25 cellular contexts compared by ENCODE assay signal in the genomic region with DNA sequence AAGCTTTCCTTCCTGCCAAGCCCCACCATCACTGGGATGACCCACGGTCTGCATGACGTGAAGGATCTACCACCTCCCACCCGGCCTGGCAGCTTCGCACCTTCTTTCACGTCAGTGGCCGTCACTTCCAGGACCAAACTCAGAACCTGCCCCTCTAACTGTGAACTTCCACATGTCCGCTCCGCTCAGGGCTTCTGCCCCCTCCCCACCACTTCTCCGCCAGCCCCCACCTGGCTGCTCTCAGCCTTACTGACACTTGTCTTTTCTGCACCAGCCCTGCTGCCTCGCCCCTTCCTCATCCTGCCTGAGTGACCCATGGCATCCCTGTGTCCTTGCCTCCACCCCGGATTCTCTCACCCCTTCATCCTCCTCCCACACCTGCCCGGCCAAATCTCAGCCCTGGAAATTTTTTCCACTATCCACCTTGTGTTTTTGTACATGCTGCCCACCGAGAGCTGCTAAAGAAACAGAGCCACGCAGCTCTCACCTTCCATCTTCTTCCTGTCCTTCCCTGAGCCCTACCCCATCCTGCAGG. TPM values are rescaled to one million over a fixed set of nuclear protein-coding genes. Genes with fewer than 3 reads are reported as not detected.
DNase-seq lines count a peak whose midpoint lies in the region; ATAC-seq, FAIRE-seq and TF ChIP-seq lines count a peak whose summit lies in the region.
"Had no signal": no experiment of that assay in that cellular context is flagged by ENCODE, and none has a peak within 500 bp of the region (broad histone marks: within the 10 kb centered on the region; RNA-seq: fewer than 3 reads in every experiment).

No MANE protein-coding gene starts in this region.

- H4K5ac ChIP-seq in H1 (ENCODE audit: insufficient read length, low read depth, low read length): no peak overlapping the region

- no peaks in the 10 kb centered on the region for H3K79me2 ChIP-seq in H1 (ENCODE audit: control insufficient read depth in 1 of 2, insufficient read depth in 2 of 2, low read length in 2 of 2)

- TF ChIP-seq CTCF in H1 (IDR thresholded peaks at IDR 0.05; ENCODE audit: control extremely low read depth in 1 of 3, insufficient read depth in 1 of 3, low read depth in 1 of 3, low read length in 3 of 3): no peak

- no peak overlapping the region for H3K56ac ChIP-seq in H1 (replicated peaks; ENCODE audit: insufficient read length, low read depth, low read length)

- no peak overlapping the region for H3K27ac Mint-ChIP-seq in CD4-positive, alpha-beta memory T cell
- H3K27ac Mint-ChIP-seq: IgD-negative memory B cell had no signal

- no peak overlapping the region for H3K14ac ChIP-seq in H1 (ENCODE audit: insufficient read length)
- H3K14ac ChIP-seq in neuronal stem cell (ENCODE audit: low read length): no peak overlapping the region

- H4K91ac ChIP-seq in H1 (replicated peaks; ENCODE audit: insufficient read length, low read length) (no peak overlapping the region), neuronal stem cell (ENCODE audit: low read depth, low read length, poor library complexity) (no peak overlapping the region)

- H3K18ac ChIP-seq in H1 (ENCODE audit: extremely low read depth, low read length): no peak overlapping the region
- H3K18ac ChIP-seq in neuronal stem cell (ENCODE audit: low read length): peak overlapping the region; percentile 54

- TF ChIP-seq POLR2A in H1 (IDR thresholded peaks at IDR 0.05; ENCODE audit: control extremely low read depth in 1 of 2, low read depth in 2 of 2, low read length in 2 of 2): no peak

- H3K4me3 Mint-ChIP-seq in CD4-positive, alpha-beta memory T cell: no peak overlapping the region
- H3K4me3 Mint-ChIP-seq: IgD-negative memory B cell had no signal

- no peak for TF ChIP-seq RAD21 in H1 (IDR thresholded peaks at IDR 0.05 in 1 of 2, conservative IDR thresholded peaks at IDR 0.05 in 1 of 2; ENCODE audit: low read depth in 2 of 2, low read length in 2 of 2)

- 80% methylated on average over 14 of the region's 14 CpGs; no CpG with 5 or more reads in 1 of the 2 experiments for WGBS in H1 (ENCODE audit: extremely low coverage in 1 of 2, insufficient coverage in 1 of 2, insufficient read length in 1 of 2, insufficient replicate concordance in 2 of 2, low coverage in 1 of 2, low lambda C conversion rate in 2 of 2, missing lambda C conversion rate in 1 of 2), 2 experiments
- no CpG with 5 or more reads among the region's 14 CpGs for WGBS in neuronal stem cell (ENCODE audit: extremely low coverage in 2 of 2, insufficient read length in 2 of 2, insufficient replicate concordance in 1 of 2), 2 donors

- no peak overlapping the region for H2BK20ac ChIP-seq in H1 (ENCODE audit: low read length)

- H3K27me3 ChIP-seq in H1 (replicated peaks in 1 of 4; ENCODE audit: control insufficient read depth in 3 of 4, extremely low read depth in 1 of 4, insufficient read depth in 3 of 4, low read length in 3 of 4) (no peaks in the 10 kb centered on the region; a peak in 3 of 7 replicates), neuronal stem cell (ENCODE audit: control insufficient read depth in 3 of 3, insufficient read depth in 3 of 3, low read depth in 1 of 3, low read length in 3 of 3) (no peaks in the 10 kb centered on the region)
- no peaks in the 10 kb centered on the region for H3K27me3 ChIP-seq in CD4-positive, alpha-beta memory T cell (ENCODE audit: insufficient read depth, low read length)

- no peaks in the 10 kb centered on the region for H3K27me3 Mint-ChIP-seq in CD4-positive, alpha-beta memory T cell

- H3K36me3 Mint-ChIP-seq in CD4-positive, alpha-beta memory T cell: no peaks in the 10 kb centered on the region
- H3K36me3 Mint-ChIP-seq: IgD-negative memory B cell had no signal

- H2BK12ac ChIP-seq in H1 (ENCODE audit: low read depth, low read length) (peak overlapping the region; percentile 94; the same call in 1 of the 2 replicates), neuronal stem cell (ENCODE audit: low read length) (no peak overlapping the region)

- POLR2A ChIA-PET in H1 (lab: Charles Lee; ENCODE audit: partially characterized antibody): interaction anchor here (0.7 to 7.4 kb wide), 5 partner anchors 8 to 111 kb away, joined by 3 to 34 read pairs (median 4); partner anchors contain the start of gene PIMREG
- POLR2A ChIA-PET in CD4-positive, alpha-beta memory T cell (lab: Charles Lee; ENCODE audit: partially characterized antibody): no interaction called here

- peaks cover 12% of the 10 kb centered on the region for H3K23me2 ChIP-seq in H1 (ENCODE audit: low read depth, low read length)

- TF ChIP-seq EP300 in H1 (IDR thresholded peaks at IDR 0.05; ENCODE audit: borderline replicate concordance in 1 of 2, low read depth in 2 of 2, low read length in 2 of 2): no peak

- no peak for ATAC-seq in left ventricle myocardium superior
- ATAC-seq in left cardiac atrium: no peak
- ATAC-seq in GM18858 (IDR thresholded peaks at IDR 0.05; ENCODE audit: unreplicated experiment): no peak

- no peak overlapping the region for H3K27ac ChIP-seq in H1 (ENCODE audit: low read depth, low read length)
- H3K27ac ChIP-seq in neuronal stem cell (replicated peaks; ENCODE audit: low read length): no peak overlapping the region
- no peak overlapping the region for H3K27ac ChIP-seq in CD4-positive, alpha-beta memory T cell (ENCODE audit: low read depth, low read length)
- H3K27ac ChIP-seq: GM23248, KMS-11, PC-9 had no signal

- H2BK15ac ChIP-seq in H1 (ENCODE audit: low read length): peak overlapping the region; percentile 98
- H2BK15ac ChIP-seq in neuronal stem cell (ENCODE audit: low read length): peak overlapping the region; percentile 25

- H3K79me1 ChIP-seq in H1 (ENCODE audit: low read depth, low read length): no peaks in the 10 kb centered on the region
- H3K79me1 ChIP-seq in neuronal stem cell (ENCODE audit: low read depth, low read length): no peaks in the 10 kb centered on the region

- H2BK5ac ChIP-seq in H1 (ENCODE audit: low read depth, low read length) (peak overlapping the region; percentile 52; the same call in 1 of the 2 replicates), neuronal stem cell (ENCODE audit: low read length) (no peak overlapping the region)

- H4K20me1 ChIP-seq in H1 (replicated peaks in 1 of 2; ENCODE audit: control insufficient read depth in 1 of 2, insufficient read depth in 2 of 2, low read length in 2 of 2): no peaks in the 10 kb centered on the region

- no peak overlapping the region for H3K4me2 ChIP-seq in H1 (ENCODE audit: insufficient read depth in 1 of 2, low read depth in 2 of 2, low read length in 2 of 2)
- H3K4me2 ChIP-seq in neuronal stem cell (ENCODE audit: insufficient read depth, low read length, poor library complexity, severe bottlenecking): no peak overlapping the region
- H3K4me2 ChIP-seq: KMS-11, PC-9 had no signal

- H3K4ac ChIP-seq in H1 (replicated peaks; ENCODE audit: insufficient read length, low read depth, low read length) (no peak overlapping the region), neuronal stem cell (ENCODE audit: low read length) (no peak overlapping the region)

- DNase-seq in left ventricle myocardium superior (peak; percentile 20), left cardiac atrium (no peak), H1 (ENCODE audit: low read depth in 1 of 2, low spot score in 2 of 2) (no peak), neuronal stem cell (ENCODE audit: low spot score) (no peak), ureter (ENCODE audit: low spot score) (no peak)
- no peak for DNase-seq in CD4-positive, alpha-beta memory T cell
- DNase-seq: DMS153, DND-41, GM23248, HCEC 1CT, MM.1S, NCI-H2029 treated with DMSO at 0.1 percent for 48 hours, NCI-H2227 treated with DMSO at 0.1 percent for 48 hours, NCI-H526 treated with DMSO at 0.1 percent for 48 hours, SHP77 treated with DMSO at 0.1 percent for 48 hours had no signal

- peaks cover 6 to 26% (median 15%) of the 10 kb centered on the region in 4 donors for H3K4me1 Mint-ChIP-seq in CD4-positive, alpha-beta memory T cell

- H4K8ac ChIP-seq in H1 (ENCODE audit: extremely low read depth, insufficient read depth, low read length) (no peak overlapping the region), neuronal stem cell (ENCODE audit: low read depth, low read length) (no peak overlapping the region)

- no peak overlapping the region for H3K4me3 ChIP-seq in H1 (ENCODE audit: extremely low read depth in 1 of 4, insufficient read depth in 2 of 4, low read depth in 3 of 4, low read length in 4 of 4)
- no peak overlapping the region for H3K4me3 ChIP-seq in neuronal stem cell (ENCODE audit: low read length in 2 of 2)
- H3K4me3 ChIP-seq in CD4-positive, alpha-beta memory T cell (ENCODE audit: low read length in 2 of 2): no peak overlapping the region
- H3K4me3 ChIP-seq: GM23248, PC-9 had no signal

- no peaks in the 10 kb centered on the region for H3K9me3 ChIP-seq in H1 (ENCODE audit: insufficient read depth in 2 of 2, low read depth in 1 of 2, low read length in 1 of 2)
- H3K9me3 ChIP-seq in neuronal stem cell (replicated peaks in 1 of 2; ENCODE audit: control insufficient read depth in 2 of 2, insufficient read depth in 1 of 2, low read depth in 1 of 2, low read length in 2 of 2): no peaks in the 10 kb centered on the region
- H3K9me3 ChIP-seq in CD4-positive, alpha-beta memory T cell (ENCODE audit: control insufficient read depth in 1 of 2, low read length in 2 of 2): no peaks in the 10 kb centered on the region

- no peak for FAIRE-seq in H1 (lab: Jason Lieb, UNC)
- FAIRE-seq: GM12892, GM19239 had no signal

- H2AFZ ChIP-seq in H1 (ENCODE audit: low read length) (no peak overlapping the region), neuronal stem cell (ENCODE audit: low read length) (no peak overlapping the region)
- H2AFZ ChIP-seq: GM23248, PC-9 had no signal

- CTCF ChIA-PET in H1 (lab: Charles Lee; ENCODE audit: partially characterized antibody): interaction anchor here (0.6 to 8.3 kb wide), 5 partner anchors 10 to 1204 kb away, joined by 3 to 68 read pairs (median 4); no protein-coding TSS in a partner anchor
- CTCF ChIA-PET in CD4-positive, alpha-beta memory T cell (lab: Charles Lee; ENCODE audit: partially characterized antibody): no interaction called here

- H2AK5ac ChIP-seq in H1 (ENCODE audit: low read depth, low read length): no peak overlapping the region
- H2AK5ac ChIP-seq in neuronal stem cell (ENCODE audit: low read depth, low read length): peak overlapping the region; percentile 64

- intact Hi-C loops in left ventricle myocardium superior (cut with micrococcal nuclease): no loop called here
- intact Hi-C loops in left cardiac atrium (cut with DNase I): no loop called here
- intact Hi-C loops in CD4-positive, alpha-beta memory T cell (cut with micrococcal nuclease): no loop called here

- H3K4me1 ChIP-seq in H1 (replicated peaks in 1 of 4; ENCODE audit: control insufficient read depth in 3 of 4, insufficient read depth in 4 of 4, low read length in 3 of 4): peaks cover 4 to 49% (median 37%) of the 10 kb centered on the region in 4 experiments
- H3K4me1 ChIP-seq in neuronal stem cell (ENCODE audit: control insufficient read depth in 2 of 2, insufficient read depth in 1 of 2, low read depth in 1 of 2, low read length in 2 of 2): peaks cover 34 to 36% of the 10 kb centered on the region in 2 donors
- peaks cover 6% of the 10 kb centered on the region for H3K4me1 ChIP-seq in CD4-positive, alpha-beta memory T cell (ENCODE audit: insufficient read depth, low read length)

- H3K36me3 ChIP-seq in H1 (ENCODE audit: control insufficient read depth in 2 of 4, insufficient read depth in 4 of 4, low read length in 3 of 4) (no peaks in the 10 kb centered on the region), neuronal stem cell (replicated peaks in 1 of 2; ENCODE audit: control insufficient read depth in 2 of 2, insufficient read depth in 2 of 2, low read length in 2 of 2) (no peaks in the 10 kb centered on the region)
- H3K36me3 ChIP-seq in CD4-positive, alpha-beta memory T cell (ENCODE audit: insufficient read depth, low read length): no peaks in the 10 kb centered on the region

- H3K9me3 Mint-ChIP-seq in CD4-positive, alpha-beta memory T cell: no peaks in the 10 kb centered on the region
- H3K9me3 Mint-ChIP-seq: IgD-negative memory B cell had no signal

- no peak overlapping the region for H3K23ac ChIP-seq in H1 (ENCODE audit: insufficient read length)
- peak overlapping the region; percentile 2 for H3K23ac ChIP-seq in neuronal stem cell (ENCODE audit: low read depth, low read length, poor library complexity)

- H3K9ac ChIP-seq in H1 (replicated peaks in 1 of 4; ENCODE audit: extremely low read depth in 1 of 4, low read depth in 3 of 4, low read length in 3 of 4) (no peak overlapping the region), neuronal stem cell (ENCODE audit: low read depth, low read length, poor library complexity) (no peak overlapping the region)
- H3K9ac ChIP-seq: GM23248, KMS-11 had no signal

- H2BK120ac ChIP-seq in H1 (replicated peaks; ENCODE audit: low read depth, low read length) (no peak overlapping the region), neuronal stem cell (ENCODE audit: low read depth, low read length) (no peak overlapping the region)

RNA-seq across cellular contexts. Expression of gene PIMREG, which starts 14.2 kb away (rescaled TPM):
- total RNA-seq in left ventricle myocardium superior (not detected), left cardiac atrium (under 1 TPM in 1 of 2 donors, not detected in 1; 0.29 TPM), ureter (0.42 TPM)
- 133 and 143 TPM in 2 replicates for total RNA-seq in H1 (2021; fragmentation: NEBNext Ultra II Directional; extraction: Animal tissue kit (Norgen Biotek cat#: 25700))
- polyA plus RNA-seq in H1 (2011; rRNA removed): 126 and 148 TPM in 2 replicates
- polyA plus RNA-seq in H1 (2011; cell fraction: cytosol; rRNA removed): 154 TPM
- polyA plus RNA-seq in H1 (2011; cell fraction: nucleus; rRNA removed): 223 TPM
- 83.9 to 119 TPM (median 107 TPM) in 4 replicates for polyA plus RNA-seq in H1 (2012, experiment 1 of 2)
- polyA plus RNA-seq in H1 (2012, experiment 2 of 2): 116 TPM
- polyA plus RNA-seq in H1 (2013, experiment 1 of 2): 64.4 TPM
- polyA plus RNA-seq in H1 (2013, experiment 2 of 2): 62.7 TPM
- polyA minus RNA-seq in H1 (2011; rRNA and poly(A)+ RNA removed): 55.3 and 66.3 TPM in 2 replicates
- 56.3 TPM for polyA minus RNA-seq in H1 (2011; cell fraction: cytosol; rRNA and poly(A)+ RNA removed)
- 68.8 TPM for polyA minus RNA-seq in H1 (2011; cell fraction: nucleus; rRNA and poly(A)+ RNA removed)
- 103 TPM for polyA plus RNA-seq in neuronal stem cell (2013, experiment 1 of 2)
- 98.6 TPM for polyA plus RNA-seq in neuronal stem cell (2013, experiment 2 of 2)
- total RNA-seq in CD4-positive, alpha-beta memory T cell: not detected
- not detected for polyA plus RNA-seq in CD4-positive, alpha-beta memory T cell
- polyA plus RNA-seq: IgD-negative memory B cell had no signal

RNA-seq across cellular contexts. Expression of gene AIPL1, which starts 23.6 kb away (rescaled TPM):
- total RNA-seq in left ventricle myocardium superior (not detected), left cardiac atrium (not detected), ureter (not detected)
- total RNA-seq in H1 (2021; fragmentation: NEBNext Ultra II Directional; extraction: Animal tissue kit (Norgen Biotek cat#: 25700)): 0.71 TPM in 1 of 2 replicates, not detected in the other
- 0.56 and 0.89 TPM in 2 replicates for polyA plus RNA-seq in H1 (2011; rRNA removed)
- polyA plus RNA-seq in H1 (2011; cell fraction: cytosol; rRNA removed): 1.6 TPM
- polyA plus RNA-seq in H1 (2011; cell fraction: nucleus; rRNA removed): 0.78 TPM
- 0.22 to 0.55 TPM (median 0.40 TPM) in 4 replicates for polyA plus RNA-seq in H1 (2012, experiment 1 of 2)
- 0.09 TPM for polyA plus RNA-seq in H1 (2012, experiment 2 of 2)
- 0.14 TPM for polyA plus RNA-seq in H1 (2013, experiment 1 of 2)
- 0.29 TPM for polyA plus RNA-seq in H1 (2013, experiment 2 of 2)
- polyA minus RNA-seq in H1 (2011; rRNA and poly(A)+ RNA removed): 0.20 and 0.22 TPM in 2 replicates
- polyA minus RNA-seq in H1 (2011; cell fraction: cytosol; rRNA and poly(A)+ RNA removed): not detected
- not detected for polyA minus RNA-seq in H1 (2011; cell fraction: nucleus; rRNA and poly(A)+ RNA removed)
- 0.26 TPM for polyA plus RNA-seq in neuronal stem cell (2013, experiment 1 of 2)
- 0.35 TPM for polyA plus RNA-seq in neuronal stem cell (2013, experiment 2 of 2)
- not detected for total RNA-seq in CD4-positive, alpha-beta memory T cell
- polyA plus RNA-seq in CD4-positive, alpha-beta memory T cell: not detected
- total RNA-seq: A172, GM23248, NCI-H460, PC-9, RPMI7951 had no signal
- polyA plus RNA-seq: BJ, GM23248, IgD-negative memory B cell had no signal

Comparison
In these comparisons a context has a peak if more than half of its experiments do, and no peak if none do; other contexts are left out.
1. RNA of gene PIMREG, which starts 14.2 kb away (total RNA-seq): 133 to 143 TPM in H1; 0.42 TPM in ureter (single experiment), 0.29 TPM in left cardiac atrium, not detected in left ventricle myocardium superior (single experiment) and not detected in CD4-positive, alpha-beta memory T cell; every median in the first group is over 10 times any median in the second.